8 cellular contexts compared by ENCODE assay signal in the genomic region with DNA sequence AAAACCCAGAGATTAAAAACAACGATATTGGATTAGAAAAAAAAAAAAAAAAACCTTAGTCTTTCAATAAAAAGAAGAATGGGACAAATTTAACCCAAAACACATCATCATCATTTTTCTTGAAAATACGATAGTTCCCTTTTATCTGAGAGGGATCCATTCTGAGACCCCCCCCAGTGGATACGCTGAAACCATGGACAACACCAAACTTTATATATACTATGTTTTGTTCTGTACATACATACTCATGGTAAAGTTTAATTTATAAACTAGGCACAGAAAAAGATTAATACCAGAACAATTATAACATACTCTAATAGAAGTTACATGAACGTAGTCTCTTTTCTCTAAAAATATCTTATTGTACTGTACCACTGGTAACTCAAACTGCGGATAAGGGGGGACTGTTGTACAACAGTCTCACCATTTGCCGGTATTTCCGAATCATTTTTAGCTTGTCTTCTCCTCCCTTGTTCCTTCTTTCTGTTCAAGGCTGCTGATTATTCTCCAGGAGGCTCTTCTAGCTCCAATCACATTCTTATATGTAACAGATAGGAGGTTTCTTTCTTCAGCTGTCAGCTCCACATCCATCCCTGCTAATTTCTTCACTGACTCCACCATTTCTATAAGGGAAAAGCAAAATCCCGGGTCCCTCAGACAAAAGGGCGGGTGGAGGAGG. TPM values are rescaled to one million over a fixed set of nuclear protein-coding genes. Genes with fewer than 3 reads are reported as not detected.
DNase-seq lines count a peak whose midpoint lies in the region; ATAC-seq and TF ChIP-seq lines count a peak whose summit lies in the region.

No MANE protein-coding gene starts in this region.

- H3K27ac ChIP-seq in body of pancreas (peak overlapping the region; percentile 75 to 89 (median 88)), lung (ENCODE audit: low read depth in 1 of 2, low read length in 1 of 2) (peak overlapping the region; percentile 55 to 80), thyroid gland (peak overlapping the region; percentile 84 to 93 (median 92))

- POLR2A ChIA-PET in activated CD4-positive, alpha-beta T cell treated with anti-CD3 and anti-CD28 coated beads, Interleukin-2, amount 10 ng/mL, durations not matched to agents 7 days and 5 days (lab: Charles Lee) = no interaction called here

- intact Hi-C loops in body of pancreas (cut with DNase I) (no loop called here), thyroid gland (cut with DNase I) (no loop called here)

- CTCF ChIA-PET in activated CD4-positive, alpha-beta T cell treated with anti-CD3 and anti-CD28 coated beads, Interleukin-2, amount 10 ng/mL, durations not matched to agents 7 days and 5 days (lab: Charles Lee) = interaction anchor here (0.7 to 1.1 kb wide), 2 partner anchors 11 to 501 kb away, joined by 3 read pairs; no protein-coding TSS in a partner anchor

- ATAC-seq in body of pancreas (no peak), lung (ENCODE audit: insufficient read depth, low FRiP score) (no peak), HG02678 (IDR thresholded peaks at IDR 0.05; ENCODE audit: unreplicated experiment) (no peak), GM18873 (IDR thresholded peaks at IDR 0.05; ENCODE audit: low FRiP score, unreplicated experiment) (no peak)

- H3K4me3 Mint-ChIP-seq in activated CD4-positive, alpha-beta T cell treated with anti-CD3 and anti-CD28 coated beads, Interleukin-2, amount 10 ng/mL, durations not matched to agents 7 days and 5 days = peak overlapping the region; percentile 80

- H3K4me1 ChIP-seq in body of pancreas (peaks cover 12% of the 10 kb centered on the region), lung (ENCODE audit: control insufficient read depth in 2 of 2, insufficient read depth in 2 of 2, low read length in 2 of 2) (no peaks in the 10 kb centered on the region), thyroid gland (peaks cover 5 to 12% of the 10 kb centered on the region in 2 donors)

- TF ChIP-seq CTCF in body of pancreas (IDR thresholded peaks at IDR 0.05) = no peak
- no peak for TF ChIP-seq CTCF in lung (IDR thresholded peaks at IDR 0.05; ENCODE audit: control extremely low read depth, extremely low read depth)
- no peak for TF ChIP-seq CTCF in thyroid gland (IDR thresholded peaks at IDR 0.05)

- WGBS in body of pancreas, 2 donors = 59 to 63% methylated on average over 9 of the region's 9 CpGs
- 62 to 65% methylated on average over 9 of the region's 9 CpGs for WGBS in lung, 2 donors
- WGBS in thyroid gland, 2 donors = 65 to 66% methylated on average over 9 of the region's 9 CpGs

- peaks cover 3% of the 10 kb centered on the region for H3K36me3 Mint-ChIP-seq in activated CD4-positive, alpha-beta T cell treated with anti-CD3 and anti-CD28 coated beads, Interleukin-2, amount 10 ng/mL, durations not matched to agents 7 days and 5 days (ENCODE audit: low read depth)

- H3K27ac Mint-ChIP-seq in activated CD4-positive, alpha-beta T cell treated with anti-CD3 and anti-CD28 coated beads, Interleukin-2, amount 10 ng/mL, durations not matched to agents 7 days and 5 days = peak overlapping the region; percentile 79

- peaks cover 25% of the 10 kb centered on the region for H3K4me1 Mint-ChIP-seq in activated CD4-positive, alpha-beta T cell treated with anti-CD3 and anti-CD28 coated beads, Interleukin-2, amount 10 ng/mL, durations not matched to agents 7 days and 5 days

- TF ChIP-seq POLR2A in body of pancreas (IDR thresholded peaks at IDR 0.05) = no peak
- no peak for TF ChIP-seq POLR2A in thyroid gland (IDR thresholded peaks at IDR 0.05)

- H3K36me3 ChIP-seq in body of pancreas (replicated peaks in 1 of 2; ENCODE audit: insufficient read depth in 1 of 2, low read depth in 2 of 2) = no peaks in the 10 kb centered on the region
- peaks cover 0 to 5% of the 10 kb centered on the region in 2 donors for H3K36me3 ChIP-seq in lung (ENCODE audit: control insufficient read depth in 2 of 2, insufficient read depth in 2 of 2, low read length in 2 of 2)
- H3K36me3 ChIP-seq in thyroid gland = no peaks in the 10 kb centered on the region

- H3K9me3 ChIP-seq in body of pancreas = no peaks in the 10 kb centered on the region
- no peaks in the 10 kb centered on the region for H3K9me3 ChIP-seq in lung (ENCODE audit: control insufficient read depth in 2 of 2, insufficient read depth in 1 of 2, low read length in 1 of 2)
- no peaks in the 10 kb centered on the region for H3K9me3 ChIP-seq in thyroid gland

- H3K27me3 ChIP-seq in body of pancreas = no peaks in the 10 kb centered on the region
- no peaks in the 10 kb centered on the region for H3K27me3 ChIP-seq in lung (ENCODE audit: control insufficient read depth, insufficient read depth)
- H3K27me3 ChIP-seq in thyroid gland = no peaks in the 10 kb centered on the region

- peaks cover 10% of the 10 kb centered on the region for H3K27me3 Mint-ChIP-seq in activated CD4-positive, alpha-beta T cell treated with anti-CD3 and anti-CD28 coated beads, Interleukin-2, amount 10 ng/mL, durations not matched to agents 7 days and 5 days

- no peaks in the 10 kb centered on the region for H3K9me3 Mint-ChIP-seq in activated CD4-positive, alpha-beta T cell treated with anti-CD3 and anti-CD28 coated beads, Interleukin-2, amount 10 ng/mL, durations not matched to agents 7 days and 5 days

- DNase-seq in activated CD4-positive, alpha-beta T cell treated with anti-CD3 and anti-CD28 coated beads, Interleukin-2, amount 10 ng/mL, durations not matched to agents 7 days and 5 days = no peak
- no peak for DNase-seq in activated CD4-positive, alpha-beta T cell treated with anti-CD3 and anti-CD28 coated beads, Interleukin-2, amount 50 U/mL, for 48 hours
- DNase-seq in body of pancreas (no peak), lung (ENCODE audit: low spot score) (no peak), thyroid gland (no peak), T-helper 9 cell (no peak)

- H3K4me3 ChIP-seq in body of pancreas (peak overlapping the region; percentile 50 to 51), lung (peak overlapping the region; percentile 71), thyroid gland (replicated peaks in 1 of 3) (peak overlapping the region; percentile 50 to 60 (median 59))

RNA-seq across cellular contexts. Expression of a gene that starts 37.0 kb away (rescaled TPM):
- total RNA-seq in activated CD4-positive, alpha-beta T cell treated with anti-CD3 and anti-CD28 coated beads, Interleukin-2, amount 10 ng/mL, durations not matched to agents 7 days and 5 days = 1 to 10 TPM; 6.1 to 6.9 TPM
- total RNA-seq in body of pancreas = 10 to 100 TPM; 13.7 to 18.8 TPM
- 10 to 100 TPM; 11.1 to 42.1 TPM for total RNA-seq in lung
- 10 to 100 TPM; 22.1 to 23.8 TPM for polyA plus RNA-seq in lung
- total RNA-seq in thyroid gland = 10 to 100 TPM; 24.8 to 37.2 (median 31.7) TPM
